Comparison of ENCODE assay signal across 22 cellular contexts in the genomic region with DNA sequence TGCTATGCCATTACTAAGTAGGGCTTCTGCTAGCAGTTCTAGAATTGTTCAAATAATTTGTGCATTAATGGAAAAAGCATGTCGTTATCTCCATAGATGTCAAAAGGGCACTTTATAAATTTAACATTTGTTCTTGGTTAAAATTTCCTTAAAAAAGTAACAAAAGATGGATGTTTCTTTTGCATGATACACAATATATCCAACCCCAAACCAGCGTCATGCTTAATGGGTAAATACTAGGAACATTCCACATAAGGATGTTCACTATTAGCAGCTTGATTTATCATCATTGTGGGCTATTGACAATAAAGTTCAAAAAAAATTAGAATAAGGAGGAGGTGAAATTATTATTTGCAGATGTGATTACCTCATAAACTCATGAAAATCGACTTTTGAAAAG.
DNase-seq lines count a peak whose midpoint lies in the region; ATAC-seq, FAIRE-seq and TF ChIP-seq lines count a peak whose summit lies in the region.
"Had no signal": no experiment of that assay in that cellular context is flagged by ENCODE, and none has a peak within 500 bp of the region (broad histone marks: within the 10 kb centered on the region; RNA-seq: fewer than 3 reads in every experiment).

No MANE protein-coding gene starts in this region.

- H3K36me3 ChIP-seq in right lobe of liver = no peaks in the 10 kb centered on the region

- no peaks in the 10 kb centered on the region for H3K27me3 ChIP-seq in right lobe of liver

- H3K9me3 ChIP-seq in right lobe of liver = no peaks in the 10 kb centered on the region
- H3K9me3 ChIP-seq: A549 had no signal

- no peak overlapping the region for H3K4me3 ChIP-seq in right lobe of liver
- H3K4me3 ChIP-seq: A549, GM12878, GM23338 had no signal

- 77% methylated on average over 3 of the region's 3 CpGs for WGBS in right lobe of liver (ENCODE audit: insufficient coverage, low coverage, low lambda C conversion rate, missing lambda C conversion rate)

- TF ChIP-seq CTCF in D721Med (IDR thresholded peaks at IDR 0.05; ENCODE audit: insufficient read depth, missing control alignments) (no peak), HFFc6 (IDR thresholded peaks at IDR 0.05) (no peak), mesothelial cell of epicardium (IDR thresholded peaks at IDR 0.05; ENCODE audit: unreplicated experiment) (no peak), right lobe of liver (IDR thresholded peaks at IDR 0.05) (no peak)

- peak; percentile 51 for FAIRE-seq in D721Med (lab: Jason Lieb, UNC)
- FAIRE-seq: A549, GM12878, GM18507 had no signal

- H3K4me3 Mint-ChIP-seq in HFFc6 (peak overlapping the region; percentile 65; the same call in 1 of the 2 replicates), mesothelial cell of epicardium (no peak overlapping the region)
- H3K4me3 Mint-ChIP-seq: CD4-positive, alpha-beta memory T cell; GM23338; H9 had no signal

- H3K36me3 Mint-ChIP-seq in HFFc6 (ENCODE audit: low read depth) (no peaks in the 10 kb centered on the region), mesothelial cell of epicardium (peaks cover 6% of the 10 kb centered on the region)
- H3K36me3 Mint-ChIP-seq: CD4-positive, alpha-beta memory T cell had no signal

- intact Hi-C loops in right lobe of liver (cut with DNase I) = no loop called here

- H3K27me3 Mint-ChIP-seq in HFFc6 (ENCODE audit: insufficient read depth) = no peaks in the 10 kb centered on the region; the same call in 1 of the 2 replicates
- no peaks in the 10 kb centered on the region for H3K27me3 Mint-ChIP-seq in mesothelial cell of epicardium (ENCODE audit: low read depth)

- H3K4me1 Mint-ChIP-seq in HFFc6 (ENCODE audit: low read depth) (peaks cover 7% of the 10 kb centered on the region; the same call in 1 of the 2 replicates), mesothelial cell of epicardium (peaks cover 15% of the 10 kb centered on the region)
- H3K4me1 Mint-ChIP-seq: CD4-positive, alpha-beta memory T cell had no signal

- TF ChIP-seq POLR2A in right lobe of liver (IDR thresholded peaks at IDR 0.05) = no peak
- no peak for TF ChIP-seq POLR2A in GM18505 (IDR thresholded peaks at IDR 0.05; ENCODE audit: borderline replicate concordance, extremely low read depth, insufficient read depth, insufficient read length)

- in situ Hi-C loops in G401 (cut with HindIII; ENCODE audit: low sequenced_read_pairs) = no loop called here

- no peaks in the 10 kb centered on the region for H3K4me1 ChIP-seq in right lobe of liver
- H3K4me1 ChIP-seq: A549 had no signal

- DNase-seq in D721Med (ENCODE audit: insufficient read length, low spot score) (no peak), HFFc6 (no peak), mesothelial cell of epicardium (ENCODE audit: low spot score in 2 of 2, unreplicated experiment in 2 of 2) (no peak), right lobe of liver (no peak), HK-2 (ENCODE audit: unreplicated experiment) (no peak), G401 (ENCODE audit: low spot score) (no peak)
- DNase-seq: 8988T; ACHN; C1 segment of cervical spinal cord; Calu3; CD4-positive, alpha-beta memory T cell; COR-L47; DMS153; DND-41; GDM1; H9 had no signal

- H3K9me3 Mint-ChIP-seq in HFFc6 = no peaks in the 10 kb centered on the region
- peaks cover 13% of the 10 kb centered on the region for H3K9me3 Mint-ChIP-seq in mesothelial cell of epicardium
- H3K9me3 Mint-ChIP-seq: CD4-positive, alpha-beta memory T cell; GM23338 had no signal

- H3K27ac ChIP-seq in right lobe of liver = no peak overlapping the region
- H3K27ac ChIP-seq: A549 had no signal

- H3K27ac Mint-ChIP-seq in HFFc6 (no peak overlapping the region; the same call in 1 of the 2 replicates), mesothelial cell of epicardium (peak overlapping the region; percentile 16)
- H3K27ac Mint-ChIP-seq: CD4-positive, alpha-beta memory T cell; GM23338; H9 had no signal

- ATAC-seq in right lobe of liver (no peak), GM18505 (IDR thresholded peaks at IDR 0.05; ENCODE audit: unreplicated experiment) (no peak)
- ATAC-seq: A549, GM12878, GM23338, HCT116 had no signal
